22 cellular contexts compared by ENCODE assay signal in the genomic region with DNA sequence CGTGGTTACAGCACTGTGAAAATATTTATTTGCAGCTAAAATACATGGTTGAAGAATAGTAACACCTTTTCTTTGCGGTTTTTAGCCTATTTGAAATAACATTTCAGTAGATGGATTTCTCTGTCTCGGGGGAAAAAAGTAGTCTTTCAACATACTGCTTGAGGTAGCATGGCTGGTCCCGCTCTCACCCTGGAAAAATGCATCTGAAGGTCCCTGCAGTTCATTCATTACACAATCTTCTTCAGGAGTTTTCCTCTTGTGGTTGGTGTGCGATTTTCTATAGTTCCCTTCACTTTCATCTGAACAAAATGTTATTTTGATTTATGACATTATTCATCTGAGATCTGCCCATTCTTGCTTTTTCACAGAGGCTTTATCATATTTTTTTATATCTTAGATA.
DNase-seq lines count a peak whose midpoint lies in the region; ATAC-seq and TF ChIP-seq lines count a peak whose summit lies in the region.
"Had no signal": no experiment of that assay in that cellular context is flagged by ENCODE, and none has a peak within 500 bp of the region (broad histone marks: within the 10 kb centered on the region; RNA-seq: fewer than 3 reads in every experiment).

No MANE protein-coding gene starts in this region.

- H3K4me3 ChIP-seq in fibroblast of pulmonary artery (replicated peaks; ENCODE audit: low read depth, low read length) (no peak overlapping the region), lower leg skin (ENCODE audit: low read depth, poor library complexity, severe bottlenecking) (no peak overlapping the region)
- H3K4me3 ChIP-seq: prostate gland had no signal

- intact Hi-C loops in Right ventricle myocardium inferior (cut with DNase I): no loop called here
- intact Hi-C loops in left cardiac atrium (cut with DNase I): no loop called here
- intact Hi-C loops in lower leg skin (cut with DNase I; ENCODE audit: low total_unique reads): no loop called here

- DNase-seq in Right ventricle myocardium inferior (ENCODE audit: missing footprints): no peak
- no peak for DNase-seq in left cardiac atrium
- DNase-seq in amniotic epithelial cell (ENCODE audit: low read depth): peak; percentile 94
- DNase-seq in fibroblast of pulmonary artery (ENCODE audit: low read depth): peak; percentile 78
- no peak for DNase-seq in SKM-1 (lab: John Stamatoyannopoulos, UW; ENCODE audit: unreplicated experiment)
- DNase-seq in lower leg skin (ENCODE audit: low spot score in 2 of 2): no peak
- DNase-seq in NAMALWA (ENCODE audit: low spot score): no peak
- DNase-seq: 8988T; activated CD4-positive, alpha-beta T cell treated with anti-CD3 and anti-CD28 coated beads for 48 hours; activated naive CD4-positive, alpha-beta T cell; activated T-cell treated with anti-CD3 and anti-CD28 coated beads, Interleukin-2, amount 50 U/mL, for 4 hours; amygdala; BE2C; caudate nucleus; GOT3; NCI-H1048; NCI-H187 treated with DMSO at 0.1 percent for 48 hours; NCI-H69; stimulated activated CD8-positive, alpha-beta memory T cell treated with anti-CD3 and anti-CD28 coated beads, Interleukin-4, amount 100 ng/mL, for 48 hours had no signal

- ATAC-seq in Right ventricle myocardium inferior (peak; percentile 34), left cardiac atrium (no peak), GM21576 (IDR thresholded peaks at IDR 0.05; ENCODE audit: unreplicated experiment) (no peak)
- ATAC-seq: activated T-cell treated with anti-CD3 and anti-CD28 coated beads, Interleukin-2, amount 50 U/mL, for 4 hours; SK-N-SH treated with all-trans-retinoic acid at 6 μM for 48 hours had no signal

- 45 to 49% methylated on average over 5 of the region's 5 CpGs for WGBS in lower leg skin, 2 donors

- TF ChIP-seq CTCF in fibroblast of pulmonary artery (IDR thresholded peaks at IDR 0.05; ENCODE audit: low read length, missing control alignments) (no peak), lower leg skin (IDR thresholded peaks at IDR 0.05) (no peak)

- no peak for TF ChIP-seq POLR2A in lower leg skin (IDR thresholded peaks at IDR 0.05)

Comparison
In these comparisons a context has a peak if more than half of its experiments do, and no peak if none do; other contexts are left out.
1. DNase-seq: peak in amniotic epithelial cell (single experiment) and fibroblast of pulmonary artery (single experiment); none in Right ventricle myocardium inferior (single experiment), left cardiac atrium (single experiment), SKM-1 (single experiment), lower leg skin (0 of 2) and NAMALWA (single experiment).